In genomic region chr5:96247097-96247675, GRCh38 we compare ENCODE assay signal across 9 cellular contexts.
DNase-seq lines count a peak whose midpoint lies in the region; TF ChIP-seq lines count a peak whose summit lies in the region.
"Had no signal": no experiment of that assay in that cellular context is flagged by ENCODE, and none has a peak within 500 bp of the region (broad histone marks: within the 10 kb centered on the region; RNA-seq: fewer than 3 reads in every experiment).

No MANE protein-coding gene starts in this region.

- peak; percentile 57 for DNase-seq in DMS53 treated with DMSO at 0.1 percent for 48 hours (lab: John Stamatoyannopoulos, UW; ENCODE audit: unreplicated experiment)
- DNase-seq in adipocyte (ENCODE audit: low read depth), result peak; percentile 50
- peak; percentile 50 to 72 for DNase-seq in cardiac muscle cell (ENCODE audit: low read depth in 1 of 2, low spot score in 1 of 2)
- DNase-seq in renal cortical epithelial cell (ENCODE audit: low read depth), result peak; percentile 96
- DNase-seq in Karpas-422, result no peak
- DNase-seq in ACHN, result no peak
- no peak for DNase-seq in iPS-NIHi7 (ENCODE audit: extremely low spot score)
- no peak for DNase-seq in GM13977 (ENCODE audit: low spot score)
- DNase-seq: activated B cell treated with CpG ODN at 0.5 μM for 24 hours had no signal

- H3K9me2 ChIP-seq in Karpas-422 (replicated peaks; ENCODE audit: insufficient read depth, low read length), result no peaks in the 10 kb centered on the region

- no peaks in the 10 kb centered on the region for H3K27me3 ChIP-seq in adipocyte (replicated peaks; ENCODE audit: control insufficient read depth, insufficient read depth, low read length)
- H3K27me3 ChIP-seq in cardiac muscle cell, result no peaks in the 10 kb centered on the region
- H3K27me3 ChIP-seq in Karpas-422 (ENCODE audit: low read length), result no peaks in the 10 kb centered on the region

- no peak for TF ChIP-seq CTCF in cardiac muscle cell (IDR thresholded peaks at IDR 0.05; ENCODE audit: low read depth, low read length)
- no peak for TF ChIP-seq CTCF in GM13977 (IDR thresholded peaks at IDR 0.05; ENCODE audit: extremely low read depth, insufficient read depth, missing control alignments)

- no peaks in the 10 kb centered on the region for H3K79me2 ChIP-seq in Karpas-422 (ENCODE audit: low read length)

- no peak overlapping the region for H3K4me2 ChIP-seq in Karpas-422 (ENCODE audit: low read depth, low read length, poor library complexity, severe bottlenecking)

- H3K9me3 ChIP-seq in adipocyte (ENCODE audit: control insufficient read depth, low read length) (peaks cover 3% of the 10 kb centered on the region), cardiac muscle cell (ENCODE audit: low read depth) (no peaks in the 10 kb centered on the region), Karpas-422 (ENCODE audit: low read length) (no peaks in the 10 kb centered on the region)

- H3K9ac ChIP-seq in adipocyte (ENCODE audit: low read length) (peak overlapping the region; percentile 74), Karpas-422 (ENCODE audit: low read length) (no peak overlapping the region)

- peaks cover 47% of the 10 kb centered on the region for H3K4me1 ChIP-seq in adipocyte (ENCODE audit: control insufficient read depth, insufficient read depth, low read length)
- peaks cover 21% of the 10 kb centered on the region for H3K4me1 ChIP-seq in cardiac muscle cell (ENCODE audit: low read depth)
- no peaks in the 10 kb centered on the region for H3K4me1 ChIP-seq in Karpas-422 (ENCODE audit: low read length)

- no peak overlapping the region for H2AFZ ChIP-seq in Karpas-422 (ENCODE audit: low read length)

- H4K20me1 ChIP-seq in Karpas-422 (ENCODE audit: insufficient read depth, low read depth, low read length), result no peaks in the 10 kb centered on the region

- no peaks in the 10 kb centered on the region for H3K36me3 ChIP-seq in adipocyte (ENCODE audit: control insufficient read depth, insufficient read depth, low read length, severe bottlenecking)
- H3K36me3 ChIP-seq in cardiac muscle cell, result no peaks in the 10 kb centered on the region
- no peaks in the 10 kb centered on the region for H3K36me3 ChIP-seq in Karpas-422 (ENCODE audit: insufficient read depth, low read length)

- H3K4me3 ChIP-seq in adipocyte (ENCODE audit: low read length) (peak overlapping the region; percentile 39), cardiac muscle cell (no peak overlapping the region), Karpas-422 (ENCODE audit: low read length) (no peak overlapping the region)

- H3K27ac ChIP-seq in cardiac muscle cell (peak overlapping the region; percentile 90), Karpas-422 (ENCODE audit: low read length) (no peak overlapping the region)

- in situ Hi-C loops in ACHN (cut with HindIII; ENCODE audit: low pct_ligation_motif_present, low pct_unique_long_range_greater_than_20kb, low sequenced_read_pairs), result no loop called here
- in situ Hi-C loops in GM13977 (cut with MboI; ENCODE audit: low pct_unique_long_range_greater_than_20kb, low sequenced_read_pairs, unreplicated experiment), result no loop called here

Comparison
In these comparisons a context has a peak if more than half of its experiments do, and no peak if none do; other contexts are left out.
1. DNase-seq: peak in DMS53 treated with DMSO at 0.1 percent for 48 hours (single experiment), adipocyte (single experiment), cardiac muscle cell (2 of 2) and renal cortical epithelial cell (single experiment); none in Karpas-422 (single experiment), ACHN (single experiment), iPS-NIHi7 (single experiment) and GM13977 (single experiment).